22 cellular contexts compared by ENCODE assay signal in the genomic region with DNA sequence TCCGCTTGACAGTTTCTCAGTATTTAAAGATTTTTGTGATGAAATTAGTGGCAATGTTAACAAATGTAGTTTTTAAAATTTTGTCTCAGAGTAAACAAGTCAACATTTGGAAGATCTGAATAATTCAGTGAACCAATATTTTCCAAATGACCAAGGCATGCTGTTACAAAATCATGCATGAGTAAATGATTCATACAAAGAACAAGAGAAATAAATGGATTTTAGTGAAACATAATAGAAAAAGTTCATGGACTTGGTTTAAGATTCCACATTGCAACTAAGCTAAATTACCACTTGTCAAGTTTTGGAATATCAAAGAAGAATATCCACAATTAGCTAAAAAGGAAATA.
DNase-seq lines count a peak whose midpoint lies in the region; ATAC-seq, FAIRE-seq and TF ChIP-seq lines count a peak whose summit lies in the region.
"Had no signal": no experiment of that assay in that cellular context is flagged by ENCODE, and none has a peak within 500 bp of the region (broad histone marks: within the 10 kb centered on the region; RNA-seq: fewer than 3 reads in every experiment).

No MANE protein-coding gene starts in this region.

- no peak overlapping the region for H2BK120ac ChIP-seq in IMR-90 (ENCODE audit: low read depth, low read length)

- no peak overlapping the region for H3K27ac ChIP-seq in IMR-90 (ENCODE audit: insufficient read depth, low read length)
- H3K27ac ChIP-seq in Peyer's patch: no peak overlapping the region
- H3K27ac ChIP-seq: BLaER1 had no signal

- H3K27me3 ChIP-seq in IMR-90 (ENCODE audit: control insufficient read depth, insufficient read depth, low read length): peaks cover 6% of the 10 kb centered on the region; the same call in 1 of the 2 replicates
- no peaks in the 10 kb centered on the region for H3K27me3 ChIP-seq in Peyer's patch
- H3K27me3 ChIP-seq: BLaER1 had no signal

- H3K23ac ChIP-seq in IMR-90 (ENCODE audit: low read depth, low read length): no peak overlapping the region

- dilution Hi-C loops in IMR-90 (cut with HindIII; ENCODE audit: low sequenced_read_pairs, unreplicated experiment): no loop called here

- in situ Hi-C loops in IMR-90 (cut with MboI; ENCODE audit: low sequenced_read_pairs): no loop called here

- H2AK5ac ChIP-seq in IMR-90 (ENCODE audit: low read depth, low read length): no peak overlapping the region

- H3K4me1 ChIP-seq in IMR-90 (ENCODE audit: control insufficient read depth, insufficient read depth, low read length): no peaks in the 10 kb centered on the region; the same call in 1 of the 2 replicates
- H3K4me1 ChIP-seq in Peyer's patch: no peaks in the 10 kb centered on the region
- H3K4me1 ChIP-seq: BLaER1 had no signal

- H3K36me3 ChIP-seq in IMR-90 (ENCODE audit: control insufficient read depth, insufficient read depth, low read length) (no peaks in the 10 kb centered on the region), Peyer's patch (no peaks in the 10 kb centered on the region)
- H3K36me3 ChIP-seq: BLaER1 had no signal

- DNase-seq in IMR-90: no peak
- DNase-seq in epithelial cell of esophagus (ENCODE audit: low read depth): peak; percentile 58
- peak; percentile 11 to 48 for DNase-seq in foreskin fibroblast
- DNase-seq in stromal cell of bone marrow (ENCODE audit: low read depth): peak; percentile 22
- no peak for DNase-seq in D721Med (ENCODE audit: insufficient read length, low spot score)
- no peak for DNase-seq in Peyer's patch
- DNase-seq: CD4-positive, alpha-beta T cell; COR-L47; DMS 273 treated with DMSO at 0.1 percent for 48 hours; DMS79 treated with DMSO at 0.1 percent for 48 hours; Karpas-422; NCI-H1694; NCI-H2081; NCI-H2171; NCI-H345; NCI-H524; NCI-H774; NK-92 treated with Interleukin-12 subunit alpha and Interleukin-12 subunit beta, amount 100 ng/mL, for 24 hours; Right ventricle myocardium superior had no signal

- TF ChIP-seq POLR2A in IMR-90 (IDR thresholded peaks at IDR 0.05; ENCODE audit: low read depth, low read length) (no peak), Peyer's patch (IDR thresholded peaks at IDR 0.05) (no peak)

- H3K79me1 ChIP-seq in IMR-90 (ENCODE audit: low read depth in 1 of 2, low read length in 2 of 2): no peaks in the 10 kb centered on the region

- no TSS peak for BruUV-seq in IMR-90 (replicated peaks; lab: Mats Ljungman, UMichigan)

- no peak for TF ChIP-seq RAD21 in IMR-90 (IDR thresholded peaks at IDR 0.05; ENCODE audit: low read length)

- intact Hi-C loops in IMR-90 (cut with micrococcal nuclease): loop anchor here (5.0 kb wide), 1 partner anchor 120 kb away; no protein-coding TSS in a partner anchor

- H3K18ac ChIP-seq in IMR-90 (ENCODE audit: low read depth, low read length): no peak overlapping the region

- H3K9me3 ChIP-seq in IMR-90 (ENCODE audit: control insufficient read depth, insufficient read depth, low read length): no peaks in the 10 kb centered on the region
- H3K9me3 ChIP-seq in Peyer's patch: no peaks in the 10 kb centered on the region
- H3K9me3 ChIP-seq: BLaER1 had no signal

- TF ChIP-seq CTCF in IMR-90 (conservative IDR thresholded peaks at IDR 0.05; ENCODE audit: low read depth, low read length) (no peak), epithelial cell of esophagus (IDR thresholded peaks at IDR 0.05; ENCODE audit: insufficient read depth, low read depth, low read length, missing control alignments) (no peak), foreskin fibroblast (IDR thresholded peaks at IDR 0.05; ENCODE audit: low read depth, low read length) (no peak), D721Med (IDR thresholded peaks at IDR 0.05; ENCODE audit: insufficient read depth, missing control alignments) (no peak), Peyer's patch (IDR thresholded peaks at IDR 0.05) (no peak)

- CTCF ChIA-PET in IMR-90 (lab: Yijun Ruan, JAX): interaction anchor here (1.6 kb wide), 1 partner anchor 632 kb away, joined by 5 read pairs; no protein-coding TSS in a partner anchor

- H3K9me1 ChIP-seq in IMR-90 (ENCODE audit: insufficient read depth, low read length): no peaks in the 10 kb centered on the region

- no peak overlapping the region for H2AK9ac ChIP-seq in IMR-90 (replicated peaks; ENCODE audit: low read depth, low read length, poor library complexity)

- no peak overlapping the region for H3K9ac ChIP-seq in IMR-90 (ENCODE audit: low read depth, low read length)
- H3K9ac ChIP-seq: BLaER1 had no signal

- no peak overlapping the region for H4K5ac ChIP-seq in IMR-90 (ENCODE audit: low read depth, low read length)

- H4K91ac ChIP-seq in IMR-90 (ENCODE audit: insufficient read depth, low read depth, low read length): no peak overlapping the region

- no peak overlapping the region for H2BK5ac ChIP-seq in IMR-90 (ENCODE audit: low read depth, low read length, poor library complexity, severe bottlenecking)

- no peak for FAIRE-seq in D721Med (lab: Jason Lieb, UNC)
- FAIRE-seq: H1 had no signal

- H3K14ac ChIP-seq in IMR-90 (replicated peaks; ENCODE audit: low read depth, low read length): no peak overlapping the region

- H4K8ac ChIP-seq in IMR-90 (ENCODE audit: low read depth in 2 of 2, low read length in 2 of 2): no peak overlapping the region

- ATAC-seq in IMR-90 (ENCODE audit: low read depth): no peak
- ATAC-seq in GM21786 (IDR thresholded peaks at IDR 0.05; ENCODE audit: unreplicated experiment): no peak

- POLR2A ChIA-PET in IMR-90 (lab: Charles Lee; ENCODE audit: unreplicated experiment): no interaction called here

- no peak overlapping the region for H3K4ac ChIP-seq in IMR-90 (ENCODE audit: low read depth, low read length)

- H3K4me2 ChIP-seq in IMR-90 (ENCODE audit: low read depth, low read length): no peak overlapping the region
- H3K4me2 ChIP-seq: BLaER1 had no signal

- H3K4me3 ChIP-seq in IMR-90 (ENCODE audit: insufficient read depth, low read depth, low read length) (no peak overlapping the region), epithelial cell of esophagus (ENCODE audit: low read length) (no peak overlapping the region), foreskin fibroblast (ENCODE audit: low read depth in 1 of 2, low read length in 2 of 2) (no peak overlapping the region), Peyer's patch (no peak overlapping the region)
- H3K4me3 ChIP-seq: BLaER1 had no signal

- no peaks in the 10 kb centered on the region for H4K20me1 ChIP-seq in IMR-90 (ENCODE audit: insufficient read depth, low read length)
- H4K20me1 ChIP-seq: BLaER1 had no signal

- no peak overlapping the region for H3K56ac ChIP-seq in IMR-90 (ENCODE audit: extremely low read depth, insufficient read depth, low read length)

- H2BK15ac ChIP-seq in IMR-90 (ENCODE audit: low read depth, low read length): no peak overlapping the region

- H2AFZ ChIP-seq in IMR-90 (replicated peaks; ENCODE audit: low read length, poor library complexity): no peak overlapping the region

- H2BK20ac ChIP-seq in IMR-90 (ENCODE audit: low read depth, low read length): no peak overlapping the region

- WGBS in IMR-90 (ENCODE audit: extremely low coverage in 2 of 2, insufficient read length in 1 of 2), 2 experiments: no CpG with 5 or more reads among the region's 1 CpG

TF ChIP-seq in IMR-90, 13 proteins besides CTCF, POLR2A, EP300 and RAD21:
- TF ChIP-seq CEBPB (IDR thresholded peaks at IDR 0.05; ENCODE audit: low read depth, low read length) (peak; percentile 27; the same call in 1 of the 2 replicates), RFX5 (IDR thresholded peaks at IDR 0.05; ENCODE audit: low read depth, low read length) (no peak)

Comparison
In these comparisons a context has a peak if more than half of its experiments do, and no peak if none do; other contexts are left out.
1. DNase-seq: peak in epithelial cell of esophagus (single experiment), foreskin fibroblast (2 of 2) and stromal cell of bone marrow (single experiment); none in IMR-90 (single experiment), D721Med (single experiment) and Peyer's patch (0 of 3).